ENCODE assay signal across 12 cellular contexts in the genomic region with DNA sequence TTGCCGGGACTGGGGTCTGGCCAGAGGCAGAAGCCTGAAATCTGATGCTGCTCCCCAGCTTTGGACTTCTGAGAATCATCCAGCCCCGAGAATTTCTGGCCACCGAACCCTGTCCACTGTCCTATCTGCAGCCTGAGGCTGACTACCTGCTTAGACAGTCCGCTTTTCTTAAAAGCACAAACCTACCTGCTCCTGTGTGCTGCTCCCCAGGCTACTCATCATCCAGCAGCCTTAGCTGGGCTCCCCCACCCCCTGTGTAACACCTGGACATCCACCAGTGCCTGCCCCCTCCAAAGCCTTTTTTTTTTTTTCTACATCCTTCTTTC.
DNase-seq lines count a peak whose midpoint lies in the region; ATAC-seq and TF ChIP-seq lines count a peak whose summit lies in the region.
"Had no signal": no experiment of that assay in that cellular context is flagged by ENCODE, and none has a peak within 500 bp of the region (broad histone marks: within the 10 kb centered on the region; RNA-seq: fewer than 3 reads in every experiment).

No MANE protein-coding gene starts in this region.

- intact Hi-C loops in transverse colon (cut with DNase I; ENCODE audit: low total_unique reads), result no loop called here

- H3K27me3 ChIP-seq in transverse colon, result no peaks in the 10 kb centered on the region

- 79% methylated on average over 4 of the region's 4 CpGs; no CpG with 5 or more reads in 1 of the 2 donors for WGBS in transverse colon (ENCODE audit: low coverage in 1 of 2), 2 donors

- ATAC-seq in activated T-cell treated with anti-CD3 and anti-CD28 coated beads, Interleukin-2, amount 50 U/mL, for 72 hours (replicated peaks in 1 of 2), result no peak
- no peak for ATAC-seq in central memory CD8-positive, alpha-beta T cell (replicated peaks; ENCODE audit: extremely low read depth, poor library complexity, severe bottlenecking)

- no peak for TF ChIP-seq EP300 in transverse colon (IDR thresholded peaks at IDR 0.05; ENCODE audit: low read depth)

- H3K4me3 Mint-ChIP-seq in activated T-cell treated with anti-CD3 and anti-CD28 coated beads, Interleukin-2, amount 50 U/mL, for 72 hours, result no peak overlapping the region
- H3K4me3 Mint-ChIP-seq in central memory CD8-positive, alpha-beta T cell, result no peak overlapping the region
- H3K4me3 Mint-ChIP-seq in mesothelial cell of epicardium, result no peak overlapping the region

- H3K9me3 ChIP-seq in transverse colon, result no peaks in the 10 kb centered on the region

- TF ChIP-seq CTCF in mesothelial cell of epicardium (IDR thresholded peaks at IDR 0.05; ENCODE audit: unreplicated experiment) (no peak), transverse colon (IDR thresholded peaks at IDR 0.05) (no peak)

- H3K4me1 ChIP-seq in transverse colon, result peaks cover 12 to 40% (median 40%) of the 10 kb centered on the region in 4 donors

- DNase-seq in activated T-cell treated with anti-CD3 and anti-CD28 coated beads, Interleukin-2, amount 50 U/mL, for 72 hours, result no peak
- DNase-seq in activated T-cell treated with anti-CD3 and anti-CD28 coated beads, Interleukin-2, amount 50 U/mL, for 48 hours, result no peak
- DNase-seq in central memory CD8-positive, alpha-beta T cell (ENCODE audit: low spot score in 2 of 2), result no peak
- DNase-seq in mesothelial cell of epicardium (ENCODE audit: low spot score in 2 of 2, unreplicated experiment in 2 of 2) (no peak), transverse colon (no peak), T-helper 2 cell (no peak), HuH-7 (ENCODE audit: low spot score) (no peak), SKM-1 treated with dmso at 0.1 percent for 144 hours (lab: John Stamatoyannopoulos, UW; ENCODE audit: unreplicated experiment) (no peak)
- DNase-seq: activated naive CD4-positive, alpha-beta T cell treated with Interleukin-2 at 50 U/mL for 16 hours; effector CD8-positive, alpha-beta T cell; NCI-H1930; posterior cingulate gyrus had no signal

- H3K27ac Mint-ChIP-seq in activated T-cell treated with anti-CD3 and anti-CD28 coated beads, Interleukin-2, amount 50 U/mL, for 72 hours, result peak overlapping the region; percentile 95
- peak overlapping the region; percentile 94 for H3K27ac Mint-ChIP-seq in central memory CD8-positive, alpha-beta T cell (ENCODE audit: low read depth)
- H3K27ac Mint-ChIP-seq in mesothelial cell of epicardium, result peak overlapping the region; percentile 87

- peaks cover 3 to 4% of the 10 kb centered on the region in 2 donors for H3K9me3 Mint-ChIP-seq in activated T-cell treated with anti-CD3 and anti-CD28 coated beads, Interleukin-2, amount 50 U/mL, for 72 hours
- H3K9me3 Mint-ChIP-seq in central memory CD8-positive, alpha-beta T cell, result no peaks in the 10 kb centered on the region
- peaks cover 31% of the 10 kb centered on the region for H3K9me3 Mint-ChIP-seq in mesothelial cell of epicardium

- no peak overlapping the region for H3K4me3 ChIP-seq in transverse colon

- H3K36me3 Mint-ChIP-seq in activated T-cell treated with anti-CD3 and anti-CD28 coated beads, Interleukin-2, amount 50 U/mL, for 72 hours (ENCODE audit: insufficient read depth in 2 of 2), result peaks cover 7 to 9% of the 10 kb centered on the region in 2 donors
- H3K36me3 Mint-ChIP-seq in central memory CD8-positive, alpha-beta T cell (ENCODE audit: insufficient read depth), result no peaks in the 10 kb centered on the region
- peaks cover 5% of the 10 kb centered on the region for H3K36me3 Mint-ChIP-seq in mesothelial cell of epicardium

- no peaks in the 10 kb centered on the region for H3K36me3 ChIP-seq in transverse colon

- peaks cover 55% of the 10 kb centered on the region for H3K4me1 Mint-ChIP-seq in activated T-cell treated with anti-CD3 and anti-CD28 coated beads, Interleukin-2, amount 50 U/mL, for 72 hours (ENCODE audit: low read depth)
- peaks cover 31% of the 10 kb centered on the region for H3K4me1 Mint-ChIP-seq in central memory CD8-positive, alpha-beta T cell
- H3K4me1 Mint-ChIP-seq in mesothelial cell of epicardium, result peaks cover 39% of the 10 kb centered on the region

- H3K27me3 Mint-ChIP-seq in activated T-cell treated with anti-CD3 and anti-CD28 coated beads, Interleukin-2, amount 50 U/mL, for 72 hours (ENCODE audit: low read depth), result no peaks in the 10 kb centered on the region
- no peaks in the 10 kb centered on the region for H3K27me3 Mint-ChIP-seq in central memory CD8-positive, alpha-beta T cell
- no peaks in the 10 kb centered on the region for H3K27me3 Mint-ChIP-seq in mesothelial cell of epicardium (ENCODE audit: low read depth)

- H3K27ac ChIP-seq in transverse colon, result peak overlapping the region; percentile 83 to 93 (median 88)

- TF ChIP-seq POLR2A in transverse colon (IDR thresholded peaks at IDR 0.05), result no peak

- in situ Hi-C loops in transverse colon (cut with MboI; ENCODE audit: low pct_ligation_motif_present in 1 of 4, low pct_unique_long_range_greater_than_20kb in 1 of 4, low sequenced_read_pairs in 3 of 4), result no loop called here
